ENCODE assay signal across 12 cellular contexts in the genomic region with DNA sequence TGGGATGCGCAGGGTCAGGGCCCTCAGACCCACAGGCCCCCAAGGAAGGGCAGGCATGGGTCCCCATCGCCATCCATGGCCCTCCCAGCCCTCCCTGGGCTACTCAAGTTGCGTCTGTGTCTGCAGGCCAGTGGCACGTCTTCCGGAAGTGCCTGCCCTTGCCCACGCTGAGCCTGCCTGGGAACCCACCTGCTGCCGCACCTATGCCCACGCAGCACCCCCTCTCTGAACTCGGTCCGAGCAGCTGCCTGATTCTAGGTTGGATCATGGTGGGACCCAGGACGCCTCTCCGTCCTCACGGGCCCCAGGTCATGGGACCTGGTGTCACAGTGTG.
DNase-seq lines count a peak whose midpoint lies in the region; TF ChIP-seq lines count a peak whose summit lies in the region.
"Had no signal": no experiment of that assay in that cellular context is flagged by ENCODE, and none has a peak within 500 bp of the region (broad histone marks: within the 10 kb centered on the region; RNA-seq: fewer than 3 reads in every experiment).

No MANE protein-coding gene starts in this region.

- H3K36me3 ChIP-seq in neural cell (ENCODE audit: insufficient read depth, low read length) (no peaks in the 10 kb centered on the region), HAP-1 (replicated peaks) (no peaks in the 10 kb centered on the region)
- H3K36me3 ChIP-seq: BLaER1 treated with 17β-estradiol and CSF1 and Interleukin-3, amounts not matched to agents 10 nM and 100 nM had no signal

- H3K4me1 ChIP-seq in HAP-1 = no peaks in the 10 kb centered on the region

- no peak for TF ChIP-seq CTCF in coronary artery (IDR thresholded peaks at IDR 0.05)
- no peak for TF ChIP-seq CTCF in neural cell (IDR thresholded peaks at IDR 0.05; ENCODE audit: poor library complexity, severe bottlenecking)

- H3K27me3 ChIP-seq in neural cell (ENCODE audit: insufficient read depth, low read depth, low read length) (no peaks in the 10 kb centered on the region), HAP-1 (ENCODE audit: low read depth) (no peaks in the 10 kb centered on the region)

- DNase-seq in coronary artery (ENCODE audit: low spot score) (peak; percentile 56), NCI-H345 (lab: John Stamatoyannopoulos, UW) (no peak), HAP-1 (ENCODE audit: low spot score in 2 of 2) (no peak)
- DNase-seq in NK-92 treated with Interleukin-12 subunit alpha and Interleukin-12 subunit beta, amount 100 ng/mL, for 24 hours (lab: John Stamatoyannopoulos, UW) = no peak
- DNase-seq: ACHN; CD4-positive, CD25-positive, alpha-beta regulatory T cell; DMS79 had no signal

- H3K79me2 ChIP-seq in neural cell (replicated peaks; ENCODE audit: insufficient read depth, low read length) = no peaks in the 10 kb centered on the region

- H3K4me2 ChIP-seq in neural cell (ENCODE audit: low read length) = no peak overlapping the region
- H3K4me2 ChIP-seq: BLaER1 treated with 17β-estradiol and CSF1 and Interleukin-3, amounts not matched to agents 10 nM and 100 nM had no signal

- in situ Hi-C loops in HAP-1 (cut with MboI; ENCODE audit: low sequenced_read_pairs) = no loop called here

- H4K20me1 ChIP-seq in neural cell (ENCODE audit: insufficient read depth) = no peaks in the 10 kb centered on the region

- H3K9me3 ChIP-seq in neural cell (ENCODE audit: low read length) (no peaks in the 10 kb centered on the region), HAP-1 (no peaks in the 10 kb centered on the region)
- H3K9me3 ChIP-seq: BLaER1 treated with 17β-estradiol and CSF1 and Interleukin-3, amounts not matched to agents 10 nM and 100 nM had no signal

- no peak for TF ChIP-seq RAD21 in neural cell (conservative IDR thresholded peaks at IDR 0.05)

- peak overlapping the region; percentile 62 for H3K27ac ChIP-seq in angular gyrus (ENCODE audit: low read depth, low read length)
- no peak overlapping the region for H3K27ac ChIP-seq in coronary artery
- peak overlapping the region; percentile 16 for H3K27ac ChIP-seq in neural cell (ENCODE audit: low read length)
- H3K27ac ChIP-seq in temporal lobe (ENCODE audit: low read depth, low read length) = peak overlapping the region; percentile 31
- H3K27ac ChIP-seq: BLaER1 treated with 17β-estradiol and CSF1 and Interleukin-3, amounts not matched to agents 10 nM and 100 nM had no signal

- no peak for TF ChIP-seq EP300 in neural cell (conservative IDR thresholded peaks at IDR 0.05; ENCODE audit: poor library complexity, severe bottlenecking)

- H3K4me3 ChIP-seq in coronary artery (no peak overlapping the region), neural cell (ENCODE audit: low read length) (no peak overlapping the region), HAP-1 (no peak overlapping the region)
- H3K4me3 ChIP-seq: BLaER1 treated with 17β-estradiol and CSF1 and Interleukin-3, amounts not matched to agents 10 nM and 100 nM; GM12878 had no signal

- no peaks in the 10 kb centered on the region for H3F3A ChIP-seq in neural cell (ENCODE audit: insufficient read depth, low read length, poor library complexity, severe bottlenecking)

- H3K9me2 ChIP-seq in neural cell (ENCODE audit: insufficient read depth, low read length) = no peaks in the 10 kb centered on the region

- H3K9ac ChIP-seq in neural cell (ENCODE audit: low read length) = peak overlapping the region; percentile 36
- H3K9ac ChIP-seq: BLaER1 treated with 17β-estradiol and CSF1 and Interleukin-3, amounts not matched to agents 10 nM and 100 nM had no signal

- no peak overlapping the region for H2AFZ ChIP-seq in neural cell (ENCODE audit: low read depth, low read length)

TF ChIP-seq in neural cell, 6 proteins besides CTCF, POLR2A, EP300 and RAD21:
- TF ChIP-seq MXI1 (conservative IDR thresholded peaks at IDR 0.05; ENCODE audit: poor library complexity, severe bottlenecking) (no peak), TAF1 (IDR thresholded peaks at IDR 0.05; ENCODE audit: low read depth) (no peak), SMC3 (conservative IDR thresholded peaks at IDR 0.05; ENCODE audit: poor library complexity) (no peak), POLR2AphosphoS5 (IDR thresholded peaks at IDR 0.05) (no peak), EZH2 (IDR thresholded peaks at IDR 0.05; ENCODE audit: borderline replicate concordance, insufficient read depth, low read length, poor library complexity, severe bottlenecking) (no peak)
- TF ChIP-seq, protein P1, sequence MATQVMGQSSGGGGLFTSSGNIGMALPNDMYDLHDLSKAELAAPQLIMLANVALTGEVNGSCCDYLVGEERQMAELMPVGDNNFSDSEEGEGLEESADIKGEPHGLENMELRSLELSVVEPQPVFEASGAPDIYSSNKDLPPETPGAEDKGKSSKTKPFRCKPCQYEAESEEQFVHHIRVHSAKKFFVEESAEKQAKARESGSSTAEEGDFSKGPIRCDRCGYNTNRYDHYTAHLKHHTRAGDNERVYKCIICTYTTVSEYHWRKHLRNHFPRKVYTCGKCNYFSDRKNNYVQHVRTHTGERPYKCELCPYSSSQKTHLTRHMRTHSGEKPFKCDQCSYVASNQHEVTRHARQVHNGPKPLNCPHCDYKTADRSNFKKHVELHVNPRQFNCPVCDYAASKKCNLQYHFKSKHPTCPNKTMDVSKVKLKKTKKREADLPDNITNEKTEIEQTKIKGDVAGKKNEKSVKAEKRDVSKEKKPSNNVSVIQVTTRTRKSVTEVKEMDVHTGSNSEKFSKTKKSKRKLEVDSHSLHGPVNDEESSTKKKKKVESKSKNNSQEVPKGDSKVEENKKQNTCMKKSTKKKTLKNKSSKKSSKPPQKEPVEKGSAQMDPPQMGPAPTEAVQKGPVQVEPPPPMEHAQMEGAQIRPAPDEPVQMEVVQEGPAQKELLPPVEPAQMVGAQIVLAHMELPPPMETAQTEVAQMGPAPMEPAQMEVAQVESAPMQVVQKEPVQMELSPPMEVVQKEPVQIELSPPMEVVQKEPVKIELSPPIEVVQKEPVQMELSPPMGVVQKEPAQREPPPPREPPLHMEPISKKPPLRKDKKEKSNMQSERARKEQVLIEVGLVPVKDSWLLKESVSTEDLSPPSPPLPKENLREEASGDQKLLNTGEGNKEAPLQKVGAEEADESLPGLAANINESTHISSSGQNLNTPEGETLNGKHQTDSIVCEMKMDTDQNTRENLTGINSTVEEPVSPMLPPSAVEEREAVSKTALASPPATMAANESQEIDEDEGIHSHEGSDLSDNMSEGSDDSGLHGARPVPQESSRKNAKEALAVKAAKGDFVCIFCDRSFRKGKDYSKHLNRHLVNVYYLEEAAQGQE (IDR thresholded peaks at IDR 0.05; ENCODE audit: borderline replicate concordance) = no peak

Comparison
In these comparisons a context has a peak if more than half of its experiments do, and no peak if none do; other contexts are left out.
1. H3K27ac ChIP-seq: peak in angular gyrus (single experiment), neural cell (single experiment) and temporal lobe (single experiment); none in coronary artery (0 of 2).